Comparison of ENCODE assay signal across 8 cellular contexts in the genomic region with DNA sequence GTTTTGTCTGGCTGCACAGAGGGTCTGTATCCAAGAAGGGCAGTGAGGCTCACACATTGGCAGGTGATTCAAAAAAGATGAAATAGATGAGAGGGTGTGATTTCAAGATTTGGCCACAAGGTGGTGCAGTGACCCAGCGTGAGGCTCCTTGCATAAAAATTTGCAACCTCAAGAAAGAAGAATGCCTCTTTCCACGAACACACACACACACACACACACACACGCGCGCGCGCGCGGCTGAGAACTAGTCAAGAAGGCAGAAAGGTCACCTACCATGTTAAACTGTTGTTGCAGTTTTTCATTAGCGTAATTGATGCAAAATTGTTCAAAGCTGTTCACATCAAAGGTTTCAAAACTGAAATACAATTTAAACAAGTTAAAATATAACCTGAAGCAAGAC. TPM values are rescaled to one million over a fixed set of nuclear protein-coding genes. Genes with fewer than 3 reads are reported as not detected.
DNase-seq lines count a peak whose midpoint lies in the region; ATAC-seq lines count a peak whose summit lies in the region.

No MANE protein-coding gene starts in this region.

- peaks cover 0 to 2% of the 10 kb centered on the region in 2 donors for H3K4me1 ChIP-seq in aorta (ENCODE audit: control insufficient read depth in 1 of 2, insufficient read depth in 2 of 2, low read length in 2 of 2)

- no peaks in the 10 kb centered on the region for H3K36me3 ChIP-seq in aorta (ENCODE audit: control insufficient read depth in 1 of 2, insufficient read depth in 2 of 2, low read length in 1 of 2)

- peak overlapping the region; percentile 73 for H3K4me3 Mint-ChIP-seq in activated naive CD8-positive, alpha-beta T cell treated with anti-CD3 and anti-CD28 coated beads, Interleukin-2, amount 10 ng/mL, durations not matched to agents 7 days and 5 days

- no peaks in the 10 kb centered on the region for H3K27me3 ChIP-seq in aorta (ENCODE audit: control insufficient read depth in 1 of 2, insufficient read depth in 2 of 2, low read length in 1 of 2)

- POLR2A ChIA-PET in activated naive CD8-positive, alpha-beta T cell treated with anti-CD3 and anti-CD28 coated beads, Interleukin-2, amount 10 ng/mL, durations not matched to agents 7 days and 5 days (lab: Charles Lee) = interaction anchor here (0.6 to 1.6 kb wide), 7 partner anchors 43 to 479 kb away, joined by 3 to 5 read pairs (median 3); no protein-coding TSS in a partner anchor

- no peaks in the 10 kb centered on the region for H3K9me3 ChIP-seq in aorta (ENCODE audit: control insufficient read depth, low read length)

- H3K4me1 Mint-ChIP-seq in activated naive CD8-positive, alpha-beta T cell treated with anti-CD3 and anti-CD28 coated beads, Interleukin-2, amount 10 ng/mL, durations not matched to agents 7 days and 5 days = peaks cover 33% of the 10 kb centered on the region

- peak overlapping the region; percentile 84 for H3K27ac Mint-ChIP-seq in activated naive CD8-positive, alpha-beta T cell treated with anti-CD3 and anti-CD28 coated beads, Interleukin-2, amount 10 ng/mL, durations not matched to agents 7 days and 5 days

- no peaks in the 10 kb centered on the region for H3K36me3 Mint-ChIP-seq in activated naive CD8-positive, alpha-beta T cell treated with anti-CD3 and anti-CD28 coated beads, Interleukin-2, amount 10 ng/mL, durations not matched to agents 7 days and 5 days

- H3K27ac ChIP-seq in aorta (ENCODE audit: low read depth in 1 of 2, low read length in 2 of 2) = no peak overlapping the region

- peak; percentile 50 for ATAC-seq in activated naive CD8-positive, alpha-beta T cell treated with anti-CD3 and anti-CD28 coated beads, Interleukin-2, amount 10 ng/mL, durations not matched to agents 7 days and 5 days (ENCODE audit: low read depth)
- ATAC-seq in Right ventricle myocardium superior (ENCODE audit: poor library complexity) (peak; percentile 57), aorta (ENCODE audit: low FRiP score) (peak; percentile 81)

- peaks cover 6% of the 10 kb centered on the region for H3K27me3 Mint-ChIP-seq in activated naive CD8-positive, alpha-beta T cell treated with anti-CD3 and anti-CD28 coated beads, Interleukin-2, amount 10 ng/mL, durations not matched to agents 7 days and 5 days

- H3K9me3 Mint-ChIP-seq in activated naive CD8-positive, alpha-beta T cell treated with anti-CD3 and anti-CD28 coated beads, Interleukin-2, amount 10 ng/mL, durations not matched to agents 7 days and 5 days = no peaks in the 10 kb centered on the region

- 3 to 6% methylated on average over 10 of the region's 10 CpGs for WGBS in aorta, 2 donors

- H3K4me3 ChIP-seq in aorta (ENCODE audit: low read length in 2 of 2) = no peak overlapping the region

- DNase-seq in NCI-H1436 (lab: John Stamatoyannopoulos, UW) (peak; percentile 55), NCI-H1436 treated with DMSO at 0.1 percent for 48 hours (lab: John Stamatoyannopoulos, UW) (no peak), LoVo (ENCODE audit: low spot score) (peak; percentile 68), SW480 (ENCODE audit: low spot score) (peak; percentile 54), Right ventricle myocardium superior (peak; percentile 57), putamen (ENCODE audit: low spot score) (peak; percentile 78), aorta (peak; percentile 70 to 84)
- DNase-seq in activated naive CD8-positive, alpha-beta T cell treated with anti-CD3 and anti-CD28 coated beads, Interleukin-2, amount 10 ng/mL, durations not matched to agents 7 days and 5 days = peak; percentile 67

- intact Hi-C loops in Right ventricle myocardium superior (cut with DNase I) = no loop called here
- intact Hi-C loops in aorta (cut with DNase I) = loop anchor here (2.0 to 10.0 kb wide), 3 partner anchors 108 to 478 kb away; partner anchors contain the start of gene ARPP19 (in 1 of the 2)

RNA-seq across cellular contexts. Expression of gene MYO5C, which starts 39.2 kb away (rescaled TPM):
- 1 to 10 TPM; 1.6 to 1.9 TPM for total RNA-seq in activated naive CD8-positive, alpha-beta T cell treated with anti-CD3 and anti-CD28 coated beads, Interleukin-2, amount 10 ng/mL, durations not matched to agents 7 days and 5 days
- total RNA-seq in Right ventricle myocardium superior (2.3 TPM), aorta (10 to 100 TPM in 1 of 2 donors, 1 to 10 TPM in 1; 7.8 to 15.3 TPM)
- polyA plus RNA-seq in aorta = 1 to 10 TPM in 1 of 2 donors, under 1 TPM in 1; 0.08 to 1.8 TPM
